1 cellular context compared by ENCODE assay signal in the genomic region with DNA sequence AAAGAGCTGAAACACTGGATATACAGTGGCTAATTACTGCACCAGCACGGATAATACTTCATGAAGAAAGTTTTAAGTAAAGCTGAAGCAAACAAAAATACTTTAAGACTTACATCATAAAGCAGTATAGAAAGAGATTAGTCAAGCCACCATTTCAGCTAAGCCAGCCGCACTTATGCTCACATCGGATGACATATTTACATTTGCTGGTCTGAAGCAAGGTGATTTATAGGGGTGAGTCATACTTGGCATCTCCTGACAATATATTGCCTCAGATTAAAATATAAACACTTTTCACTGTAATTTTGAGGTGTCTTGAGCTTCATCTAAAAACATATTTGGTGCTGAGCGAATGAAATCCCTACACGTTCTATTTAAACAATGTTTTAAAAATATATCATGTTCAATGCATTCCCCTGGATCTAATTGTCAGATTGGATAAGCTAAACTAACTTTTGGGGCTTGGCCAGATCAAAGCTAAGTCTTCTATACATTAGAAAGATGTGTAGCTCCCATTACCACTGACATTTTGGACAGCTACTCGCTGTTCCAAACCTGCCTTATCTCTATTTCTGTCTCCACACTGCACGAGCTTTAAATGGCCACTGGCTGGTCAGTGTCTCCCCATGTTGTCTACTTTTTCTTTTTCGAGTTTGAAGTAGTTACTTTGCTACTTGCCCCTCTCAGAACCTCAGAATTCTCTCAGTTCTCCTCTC.
TF ChIP-seq lines count a peak whose summit lies in the region.

No MANE protein-coding gene starts in this region.

TF ChIP-seq in IMR-90, 13 proteins besides CTCF, POLR2A, EP300 and RAD21 (continued from another document):
- TF ChIP-seq ELK1 (IDR thresholded peaks at IDR 0.05; ENCODE audit: borderline replicate concordance, low read depth, low read length) (no peak), FOS (IDR thresholded peaks at IDR 0.05; ENCODE audit: low read depth, low read length) (no peak)
TF ChIP-seq in IMR-90: peak in this region for 0.
